ENCODE assay signal across 35 cellular contexts in the genomic region with DNA sequence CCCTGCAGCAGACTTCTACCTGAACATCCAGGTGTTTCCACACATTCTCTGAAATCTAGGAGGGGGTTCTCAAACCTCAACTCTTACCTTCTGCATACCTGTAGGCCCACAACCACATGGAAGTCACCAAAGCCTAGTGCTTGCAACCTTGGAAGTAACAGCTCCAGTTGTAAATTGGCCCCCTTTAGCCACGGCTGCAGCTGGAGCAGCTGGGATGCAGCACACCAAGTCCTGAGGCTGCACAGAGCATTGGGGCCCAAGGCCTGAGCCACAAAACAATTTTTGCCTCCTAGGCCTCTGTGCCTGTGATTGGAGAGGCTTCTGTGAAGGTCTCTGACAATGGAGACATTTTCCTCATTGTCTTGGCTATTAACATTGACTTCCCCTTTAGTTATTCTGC.
"Had no signal": no experiment of that assay in that cellular context is flagged by ENCODE, and none has a peak within 500 bp of the region (broad histone marks: within the 10 kb centered on the region; RNA-seq: fewer than 3 reads in every experiment).

No MANE protein-coding gene starts in this region.

- H3K27ac ChIP-seq: KMS-11 had no signal

- H3K27me3 ChIP-seq: MG63 had no signal

- H3K9me3 ChIP-seq: MG63 had no signal

- H3K4me3 ChIP-seq: MG63 had no signal

- H3K9ac ChIP-seq: KMS-11 had no signal

- H3K36me3 ChIP-seq: MG63 had no signal

- H3K4me2 ChIP-seq: KMS-11 had no signal

- DNase-seq: Karpas-422, Kasumi-1, KG1, MG63, MM.1S, MV-4-11, NCI-H1048, NCI-H1092, NCI-H1092 treated with DMSO at 0.1 percent for 48 hours, NCI-H1105, NCI-H1105 treated with DMSO at 0.1 percent for 48 hours, NCI-H1417, NCI-H1417 treated with DMSO at 0.1 percent for 48 hours, NCI-H1436, NCI-H1436 treated with DMSO at 0.1 percent for 48 hours, NCI-H146, NCI-H1694 treated with DMSO at 0.1 percent for 48 hours, NCI-H187, NCI-H187 treated with DMSO at 0.1 percent for 48 hours, NCI-H1930, NCI-H2029, NCI-H2029 treated with DMSO at 0.1 percent for 48 hours, NCI-H2081, NCI-H2081 treated with DMSO at 0.1 percent for 48 hours, NCI-H2107, NCI-H2171, NCI-H2171 treated with DMSO at 0.1 percent for 48 hours, NCI-H2227 treated with DMSO at 0.1 percent for 48 hours, NCI-H226, NCI-H345, NCI-H446, NCI-H446 treated with DMSO at 0.1 percent for 48 hours, NCI-H510A, NCI-H510A treated with DMSO at 0.1 percent for 48 hours had no signal
